25 cellular contexts compared by ENCODE assay signal in genomic region chr14:70987042-70987441, GRCh38.
DNase-seq lines count a peak whose midpoint lies in the region; ATAC-seq, FAIRE-seq and TF ChIP-seq lines count a peak whose summit lies in the region.
"Had no signal": no experiment of that assay in that cellular context is flagged by ENCODE, and none has a peak within 500 bp of the region (broad histone marks: within the 10 kb centered on the region; RNA-seq: fewer than 3 reads in every experiment).

No MANE protein-coding gene starts in this region.

- H3K27ac ChIP-seq in RWPE2 (ENCODE audit: poor library complexity, severe bottlenecking) = no peak overlapping the region
- peak overlapping the region; percentile 4 for H3K27ac ChIP-seq in brain microvascular endothelial cell
- H3K27ac ChIP-seq in right cardiac atrium (ENCODE audit: low read length) = no peak overlapping the region
- H3K27ac ChIP-seq: body of pancreas, KMS-11, neural progenitor cell, testis had no signal

- intact Hi-C loops in right cardiac atrium (cut with DNase I) = no loop called here

- in situ Hi-C loops in brain microvascular endothelial cell (cut with HindIII; ENCODE audit: low pct_ligation_motif_present, low sequenced_read_pairs) = no loop called here

- H3K4me1 ChIP-seq in RWPE2 (ENCODE audit: insufficient read depth, poor library complexity, severe bottlenecking) = peaks cover 6% of the 10 kb centered on the region
- no peaks in the 10 kb centered on the region for H3K4me1 ChIP-seq in right cardiac atrium (ENCODE audit: control insufficient read depth, insufficient read depth, low read length)
- H3K4me1 ChIP-seq: body of pancreas, neural progenitor cell had no signal

- H3K36me3 ChIP-seq in RWPE2 (ENCODE audit: low read depth) (peaks cover 19% of the 10 kb centered on the region; the same call in 1 of the 2 replicates), brain microvascular endothelial cell (replicated peaks) (no peaks in the 10 kb centered on the region)
- H3K36me3 ChIP-seq: neural progenitor cell had no signal

- TF ChIP-seq CTCF in RWPE2 (IDR thresholded peaks at IDR 0.05; ENCODE audit: poor library complexity, severe bottlenecking) = no peak
- TF ChIP-seq CTCF in brain microvascular endothelial cell (IDR thresholded peaks at IDR 0.05; ENCODE audit: low read depth, low read length, missing control alignments) = no peak
- no peak for TF ChIP-seq CTCF in GM10248 (IDR thresholded peaks at IDR 0.05; ENCODE audit: control extremely low read depth, extremely low read depth, low read depth, missing control alignments)

- CTCF ChIA-PET in GM10248 (lab: Yijun Ruan, JAX) = no interaction called here

- POLR2A ChIA-PET in GM10248 (lab: Yijun Ruan, JAX) = no interaction called here

- H3K9me3 ChIP-seq in RWPE2 (ENCODE audit: severe bottlenecking) (no peaks in the 10 kb centered on the region), right cardiac atrium (ENCODE audit: control insufficient read depth, low read length) (no peaks in the 10 kb centered on the region)
- H3K9me3 ChIP-seq: body of pancreas, testis had no signal

- DNase-seq in GM12892 (ENCODE audit: insufficient read length) (no peak), RWPE2 (ENCODE audit: low spot score) (no peak), brain microvascular endothelial cell (peak; percentile 30), right cardiac atrium (no peak), GM03348 (ENCODE audit: low spot score) (no peak), GM10248 (ENCODE audit: extremely low spot score) (no peak)
- no peak for DNase-seq in effector CD8-positive, alpha-beta T cell (lab: John Stamatoyannopoulos, UW)
- DNase-seq: activated CD4-positive, alpha-beta T cell treated with anti-CD3 and anti-CD28 coated beads for 4 hours; activated naive CD8-positive, alpha-beta T cell treated with anti-CD3 and anti-CD28 coated beads, Interleukin-2, amount 10 ng/mL, durations not matched to agents 7 days and 5 days; body of pancreas; CD8-positive, alpha-beta T cell; cortex of kidney; GDM1; HCEC 1CT; immature natural killer cell; NCI-H1694; NCI-H2171 treated with DMSO at 0.1 percent for 48 hours; NCI-H69; RPMI8226; stimulated activated CD4-positive, alpha-beta T cell treated with anti-CD3 and anti-CD28 coated beads, Interleukin-1b, Interleukin-23, amount 100 ng/mL, for 48 hours; SW 1271; testis had no signal

- WGBS in right cardiac atrium = 73% methylated on average over 2 of the region's 2 CpGs

- H3K27me3 ChIP-seq in RWPE2 (ENCODE audit: insufficient read depth, poor library complexity, severe bottlenecking) (no peaks in the 10 kb centered on the region), brain microvascular endothelial cell (replicated peaks) (no peaks in the 10 kb centered on the region), right cardiac atrium (ENCODE audit: control insufficient read depth, insufficient read depth) (no peaks in the 10 kb centered on the region)
- H3K27me3 ChIP-seq: body of pancreas, neural progenitor cell, testis had no signal

- ATAC-seq in RWPE2 (ENCODE audit: low read depth) = peak; percentile 46; the same call in 1 of the 3 replicates
- ATAC-seq in right cardiac atrium = peak; percentile 76 to 85
- ATAC-seq: body of pancreas; CD8-positive, alpha-beta T cell; stimulated activated memory B cell treated with anti-CD40 and anti-IgM and Interleukin-4, amounts not matched to agents 10 μg/mL and 1 μg/mL and 100 μg/mL, for 72 hours had no signal

- TF ChIP-seq POLR2A in GM12892 (IDR thresholded peaks at IDR 0.05; ENCODE audit: low read depth, low read length) = no peak

- peak; percentile 73 for FAIRE-seq in GM12892 (lab: Jason Lieb, UNC)

- H3K4me3 ChIP-seq in RWPE2 (ENCODE audit: severe bottlenecking) (no peak overlapping the region), brain microvascular endothelial cell (ENCODE audit: low read depth, low read length) (no peak overlapping the region), right cardiac atrium (ENCODE audit: low read length) (no peak overlapping the region)
- H3K4me3 ChIP-seq: body of pancreas, neural progenitor cell, testis had no signal
